Comparison of ENCODE assay signal across 1 cellular context in the genomic region with DNA sequence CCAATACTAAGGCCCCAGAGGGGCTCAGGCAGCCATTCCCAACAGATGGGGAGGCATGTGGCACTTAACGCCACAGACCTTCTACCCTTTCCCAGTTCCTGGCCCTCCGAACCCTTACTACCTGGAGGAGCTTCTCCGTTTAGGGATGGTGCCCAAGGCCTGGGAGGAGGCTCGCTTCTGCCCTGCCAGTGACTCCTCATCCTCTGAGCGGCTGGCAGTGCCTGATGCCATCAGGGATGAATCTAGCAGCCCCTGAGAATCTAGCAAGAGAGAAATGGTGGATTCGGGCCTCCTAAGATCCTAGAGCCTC.
TF ChIP-seq lines count a peak whose summit lies in the region.

No MANE protein-coding gene starts in this region.

TF ChIP-seq in GM12878, 131 proteins besides CTCF, POLR2A, EP300 and RAD21:
- no peak for TF ChIP-seq RFX5 (IDR thresholded peaks at IDR 0.05; ENCODE audit: low read depth, low read length)
- TF ChIP-seq SMARCA5 (IDR thresholded peaks at IDR 0.05) = no peak
- no peak for TF ChIP-seq IKZF2 (IDR thresholded peaks at IDR 0.05)
- no peak for TF ChIP-seq SP1 (IDR thresholded peaks at IDR 0.05; ENCODE audit: low read depth, low read length)
- TF ChIP-seq, protein P1, sequence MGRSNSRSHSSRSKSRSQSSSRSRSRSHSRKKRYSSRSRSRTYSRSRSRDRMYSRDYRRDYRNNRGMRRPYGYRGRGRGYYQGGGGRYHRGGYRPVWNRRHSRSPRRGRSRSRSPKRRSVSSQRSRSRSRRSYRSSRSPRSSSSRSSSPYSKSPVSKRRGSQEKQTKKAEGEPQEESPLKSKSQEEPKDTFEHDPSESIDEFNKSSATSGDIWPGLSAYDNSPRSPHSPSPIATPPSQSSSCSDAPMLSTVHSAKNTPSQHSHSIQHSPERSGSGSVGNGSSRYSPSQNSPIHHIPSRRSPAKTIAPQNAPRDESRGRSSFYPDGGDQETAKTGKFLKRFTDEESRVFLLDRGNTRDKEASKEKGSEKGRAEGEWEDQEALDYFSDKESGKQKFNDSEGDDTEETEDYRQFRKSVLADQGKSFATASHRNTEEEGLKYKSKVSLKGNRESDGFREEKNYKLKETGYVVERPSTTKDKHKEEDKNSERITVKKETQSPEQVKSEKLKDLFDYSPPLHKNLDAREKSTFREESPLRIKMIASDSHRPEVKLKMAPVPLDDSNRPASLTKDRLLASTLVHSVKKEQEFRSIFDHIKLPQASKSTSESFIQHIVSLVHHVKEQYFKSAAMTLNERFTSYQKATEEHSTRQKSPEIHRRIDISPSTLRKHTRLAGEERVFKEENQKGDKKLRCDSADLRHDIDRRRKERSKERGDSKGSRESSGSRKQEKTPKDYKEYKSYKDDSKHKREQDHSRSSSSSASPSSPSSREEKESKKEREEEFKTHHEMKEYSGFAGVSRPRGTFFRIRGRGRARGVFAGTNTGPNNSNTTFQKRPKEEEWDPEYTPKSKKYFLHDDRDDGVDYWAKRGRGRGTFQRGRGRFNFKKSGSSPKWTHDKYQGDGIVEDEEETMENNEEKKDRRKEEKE (IDR thresholded peaks at IDR 0.05) = no peak
- no peak for TF ChIP-seq ZNF24 (IDR thresholded peaks at IDR 0.05)
- no peak for TF ChIP-seq SUZ12 (IDR thresholded peaks at IDR 0.05; ENCODE audit: unreplicated experiment)
- no peak for TF ChIP-seq MEF2A (IDR thresholded peaks at IDR 0.05; ENCODE audit: insufficient read depth, low read depth, low read length)
- TF ChIP-seq HDGF (IDR thresholded peaks at IDR 0.05) = no peak
- no peak for TF ChIP-seq IKZF1 (conservative IDR thresholded peaks at IDR 0.05)
- no peak for TF ChIP-seq NFIC (IDR thresholded peaks at IDR 0.05; ENCODE audit: low read depth, low read length)
- TF ChIP-seq JUNB (IDR thresholded peaks at IDR 0.05) = no peak
- no peak for TF ChIP-seq NR2C2 (IDR thresholded peaks at IDR 0.05; ENCODE audit: borderline replicate concordance, control insufficient read depth, insufficient read length, low read depth)
